In the genomic region with DNA sequence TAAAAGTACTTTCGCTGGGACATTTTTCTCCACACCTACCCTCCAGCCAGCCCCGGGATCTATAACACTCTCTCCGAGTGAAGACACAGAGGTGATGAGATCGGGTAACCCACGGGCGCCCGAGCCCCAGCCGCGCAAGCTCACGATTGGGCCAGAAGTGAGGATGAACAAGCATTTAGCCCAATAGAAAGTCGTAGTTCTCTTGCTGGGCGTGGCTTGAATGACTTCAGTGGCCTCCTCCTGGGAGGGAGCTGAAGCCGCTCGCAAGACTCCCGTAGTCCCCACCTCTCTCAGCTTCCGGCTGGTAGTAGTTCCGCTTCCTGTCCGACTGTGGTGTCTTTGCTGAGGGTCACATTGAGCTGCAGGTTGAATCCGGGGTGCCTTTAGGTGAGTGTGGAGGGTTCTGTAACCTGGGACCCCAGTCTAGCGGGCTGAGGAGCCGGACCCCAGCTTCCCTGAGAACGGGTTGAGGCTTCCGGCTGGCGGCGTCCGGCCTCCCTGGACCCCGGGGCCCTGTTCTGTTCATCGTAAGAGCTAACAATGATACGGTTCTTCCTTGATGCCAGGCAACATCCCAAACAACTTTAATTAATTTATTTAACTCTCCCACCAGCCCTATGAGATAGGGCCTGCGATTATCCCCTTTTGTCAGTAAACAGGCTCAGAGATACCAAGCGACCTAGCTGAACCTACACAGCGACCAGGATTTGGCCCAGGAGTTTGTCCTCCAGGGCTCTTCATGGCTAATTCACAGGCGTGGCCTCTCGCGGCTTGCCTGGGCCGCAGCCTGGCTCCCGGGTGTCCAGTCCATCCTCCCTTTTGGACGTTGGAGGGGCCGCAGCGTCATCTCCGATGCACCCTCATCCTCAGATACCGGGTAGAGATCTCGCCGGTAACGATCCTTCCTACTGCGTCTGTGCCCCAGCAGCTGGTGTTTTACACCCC, we compare ENCODE assay signal across 8 cellular contexts. TPM values are rescaled to one million over a fixed set of nuclear protein-coding genes. Genes with fewer than 3 reads are reported as not detected.
DNase-seq lines count a peak whose midpoint lies in the region; ATAC-seq and TF ChIP-seq lines count a peak whose summit lies in the region.

TSS of gene COX6B1 (plus strand) at position 307 of the 945 bp plus-strand sequence. CDS start 2,921 bp downstream, outside the sequence.

- H3K4me3 Mint-ChIP-seq in activated T-cell treated with anti-CD3 and anti-CD28 coated beads, Interleukin-2, amount 50 U/mL, for 4 hours: peak within 1 kb of the TSS; percentile 99

- intact Hi-C loops in Panc1 (cut with micrococcal nuclease; ENCODE audit: unreplicated experiment): no loop called here

- CTCF ChIA-PET in Panc1 (lab: Charles Lee): interaction anchor here (0.6 to 1.1 kb wide), 2 partner anchors 100 to 222 kb away, joined by 3 to 4 read pairs; no protein-coding TSS in a partner anchor

- in situ Hi-C loops in Panc1 (cut with HindIII; ENCODE audit: low pct_unique_long_range_greater_than_20kb, low sequenced_read_pairs): no loop called here

- TF ChIP-seq CTCF in Panc1 (IDR thresholded peaks at IDR 0.05): no peak

- H3K27me3 Mint-ChIP-seq in activated T-cell treated with anti-CD3 and anti-CD28 coated beads, Interleukin-2, amount 50 U/mL, for 4 hours (ENCODE audit: low read depth): no peaks in the 10 kb centered on the region

- no peaks in the 10 kb centered on the region for H3K9me3 ChIP-seq in Panc1 (ENCODE audit: control insufficient read depth, insufficient read depth, low read depth, low read length)
- H3K9me3 ChIP-seq in esophagus (ENCODE audit: control insufficient read depth in 2 of 2, insufficient read depth in 1 of 2, low read depth in 1 of 2, low read length in 1 of 2): no peaks in the 10 kb centered on the region
- H3K9me3 ChIP-seq in muscle layer of colon (ENCODE audit: low read length): no peaks in the 10 kb centered on the region

- DNase-seq in DMS153 (lab: John Stamatoyannopoulos, UW): peak; percentile 98
- DNase-seq in KG1 (lab: John Stamatoyannopoulos, UW): peak; percentile 91
- DNase-seq in Panc1 (ENCODE audit: low read depth, low spot score): peak; percentile 98
- DNase-seq in activated T-cell treated with anti-CD3 and anti-CD28 coated beads, Interleukin-2, amount 50 U/mL, for 4 hours: peak; percentile 85
- peak; percentile 79 for DNase-seq in stimulated activated CD8-positive, alpha-beta memory T cell treated with anti-CD3 and anti-CD28 coated beads, Interleukin-7, amount 100 ng/mL, for 24 hours (ENCODE audit: low read depth)

- H3K9ac ChIP-seq in muscle layer of colon (ENCODE audit: low read length): peak within 1 kb of the TSS; percentile 93

- H3K4me1 ChIP-seq in Panc1 (ENCODE audit: control insufficient read depth, insufficient read depth, low read length) (peaks cover 12% of the 10 kb centered on the region), esophagus (ENCODE audit: control insufficient read depth in 2 of 2, insufficient read depth in 2 of 2, low read length in 1 of 2) (no peaks in the 10 kb centered on the region), muscle layer of colon (ENCODE audit: insufficient read depth, low read length) (peaks cover 12% of the 10 kb centered on the region)

- H3K9me3 Mint-ChIP-seq in activated T-cell treated with anti-CD3 and anti-CD28 coated beads, Interleukin-2, amount 50 U/mL, for 4 hours: no peaks in the 10 kb centered on the region

- 0 to 1% methylated on average over 46 of the region's 46 CpGs for WGBS in esophagus, 2 donors

- H3K27me3 ChIP-seq in Panc1 (ENCODE audit: control insufficient read depth, insufficient read depth, low read length) (no peaks in the 10 kb centered on the region), esophagus (ENCODE audit: control insufficient read depth in 1 of 2, insufficient read depth in 2 of 2, low read length in 2 of 2) (no peaks in the 10 kb centered on the region), muscle layer of colon (ENCODE audit: control insufficient read depth in 1 of 2, insufficient read depth in 2 of 2, low read length in 2 of 2) (no peaks in the 10 kb centered on the region)

- H3K4me1 Mint-ChIP-seq in activated T-cell treated with anti-CD3 and anti-CD28 coated beads, Interleukin-2, amount 50 U/mL, for 4 hours (ENCODE audit: low read depth): peaks cover 43% of the 10 kb centered on the region

- peaks cover 7% of the 10 kb centered on the region; the same call in 1 of the 2 replicates for H3K36me3 ChIP-seq in Panc1 (ENCODE audit: control insufficient read depth, insufficient read depth, low read length)
- peaks cover 0 to 3% of the 10 kb centered on the region in 2 donors for H3K36me3 ChIP-seq in esophagus (ENCODE audit: control insufficient read depth in 2 of 2, insufficient read depth in 2 of 2, low read length in 1 of 2)
- peaks cover 8% of the 10 kb centered on the region for H3K36me3 ChIP-seq in muscle layer of colon (ENCODE audit: insufficient read depth, low read length)

- POLR2A ChIA-PET in Panc1 (lab: Charles Lee): interaction anchor here (0.6 kb wide), 4 partner anchors 8 to 245 kb away, joined by 3 to 8 read pairs (median 6); no protein-coding TSS in a partner anchor

- H3K4me3 ChIP-seq in Panc1 (ENCODE audit: low read depth in 2 of 2, low read length in 2 of 2) (peak within 1 kb of the TSS; percentile 79 to 96), esophagus (ENCODE audit: low read depth in 1 of 2, low read length in 2 of 2) (peak within 1 kb of the TSS; percentile 73 to 77), muscle layer of colon (ENCODE audit: low read depth in 1 of 2, low read length in 2 of 2) (peak within 1 kb of the TSS; percentile 60 to 88)

- peaks cover 4% of the 10 kb centered on the region for H3K36me3 Mint-ChIP-seq in activated T-cell treated with anti-CD3 and anti-CD28 coated beads, Interleukin-2, amount 50 U/mL, for 4 hours (ENCODE audit: insufficient read depth)

- H3K27ac ChIP-seq in Panc1 (ENCODE audit: low read length) (peak within 1 kb of the TSS; percentile 97), esophagus (ENCODE audit: low read depth in 2 of 2, low read length in 1 of 2) (peak within 1 kb of the TSS; percentile 85 to 86), muscle layer of colon (ENCODE audit: low read depth, low read length) (peak within 1 kb of the TSS; percentile 90)

- peak; percentile 52 for ATAC-seq in GM21723 (IDR thresholded peaks at IDR 0.05; ENCODE audit: unreplicated experiment)
- ATAC-seq in Panc1: peak; percentile 82
- ATAC-seq in activated T-cell treated with anti-CD3 and anti-CD28 coated beads, Interleukin-2, amount 50 U/mL, for 4 hours: peak; percentile 73 to 78

- TSS peak; percentile 94 for BruUV-seq in Panc1 (replicated peaks; lab: Mats Ljungman, UMichigan)

RNA-seq across cellular contexts. Expression of gene COX6B1, which starts in this region (rescaled TPM):
- total RNA-seq in Panc1 (2021; ENCODE audit: unreplicated experiment): 835 TPM
- 771 TPM for polyA plus RNA-seq in Panc1 (2012; ENCODE audit: insufficient read length)
- total RNA-seq in activated T-cell treated with anti-CD3 and anti-CD28 coated beads, Interleukin-2, amount 50 U/mL, for 4 hours: 100 to 1,000 TPM; 462 to 480 (median 465) TPM
- 1,000 to 10,000 TPM; 1,022 to 1,339 TPM for polyA plus RNA-seq in esophagus

Comparison
In these comparisons a context has a peak if more than half of its experiments do, and no peak if none do; other contexts are left out.
1. Peak in every context shown above with its lines: DNase-seq, ATAC-seq, H3K4me3 ChIP-seq and H3K27ac ChIP-seq.